Comparison of ENCODE assay signal across 18 cellular contexts in the genomic region with DNA sequence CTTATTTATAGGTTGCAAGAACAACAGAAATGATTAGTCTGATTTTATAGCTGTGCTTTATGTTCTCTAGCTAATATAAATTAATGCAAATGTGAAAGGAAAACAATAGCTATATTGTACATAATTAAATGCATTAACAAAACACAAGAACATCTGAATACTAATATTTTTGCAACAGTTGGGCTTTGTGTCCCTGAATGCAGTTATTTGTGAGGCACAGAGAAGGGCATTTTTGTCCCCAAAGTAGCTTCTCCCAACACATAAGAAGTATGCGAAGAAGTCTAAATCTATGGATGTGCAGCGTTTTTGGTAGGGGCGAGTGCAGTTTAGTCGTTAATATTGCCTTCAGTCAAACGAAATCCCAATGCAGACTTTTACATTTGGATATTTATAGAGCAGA.
"Had no signal": no experiment of that assay in that cellular context is flagged by ENCODE, and none has a peak within 500 bp of the region (broad histone marks: within the 10 kb centered on the region; RNA-seq: fewer than 3 reads in every experiment).

No MANE protein-coding gene starts in this region.

- H3K27me3 ChIP-seq: ascending aorta, right atrium auricular region had no signal

- DNase-seq: activated CD4-positive, alpha-beta T cell treated with anti-CD3 and anti-CD28 coated beads for 1 hour; activated CD4-positive, alpha-beta T cell treated with anti-CD3 and anti-CD28 coated beads, Interleukin-2, amount 50 U/mL, for 48 hours; activated naive CD4-positive, alpha-beta T cell treated with Interleukin-2 at 50 U/mL for 16 hours; naive B cell; SK-N-SH; stimulated activated CD4-positive, alpha-beta T cell treated with anti-CD3 and anti-CD28 coated beads, Interleukin-15, amount 100 ng/mL, for 24 hours; stimulated activated CD4-positive, alpha-beta T cell treated with anti-CD3 and anti-CD28 coated beads, Interleukin-4, amount 100 ng/mL, for 1 hour; T-helper 1 cell; T1000 had no signal

- H3K36me3 ChIP-seq: right atrium auricular region had no signal

- H3K4me3 Mint-ChIP-seq: activated T-helper 17 cell treated with anti-CD3 and anti-CD28 coated beads, Interleukin-2, amount 50 U/mL, for 72 hours; mesothelial cell of epicardium; naive B cell; stimulated activated naive CD8-positive, alpha-beta T cell treated with anti-CD3 and anti-CD28 coated beads, Interleukin-15, Interleukin-2, amounts not matched to agents 100 ng/mL and 50 ng/mL, for 24 hours had no signal

- H3K4me1 Mint-ChIP-seq: mesothelial cell of epicardium had no signal

- ATAC-seq: activated T-helper 17 cell treated with anti-CD3 and anti-CD28 coated beads, Interleukin-2, amount 50 U/mL, for 72 hours; esophagus mucosa had no signal

- H3K9me3 Mint-ChIP-seq: activated T-helper 17 cell treated with anti-CD3 and anti-CD28 coated beads, Interleukin-2, amount 50 U/mL, for 72 hours; mesothelial cell of epicardium; stimulated activated naive CD8-positive, alpha-beta T cell treated with anti-CD3 and anti-CD28 coated beads, Interleukin-15, Interleukin-2, amounts not matched to agents 100 ng/mL and 50 ng/mL, for 24 hours had no signal

- H3K4me2 ChIP-seq: SK-N-SH had no signal

- H3K4me1 ChIP-seq: ascending aorta, right atrium auricular region had no signal

- H2AFZ ChIP-seq: parathyroid adenoma had no signal

- H3K27ac Mint-ChIP-seq: activated T-helper 17 cell treated with anti-CD3 and anti-CD28 coated beads, Interleukin-2, amount 50 U/mL, for 72 hours; mesothelial cell of epicardium had no signal

- H3K27ac ChIP-seq: ascending aorta, parathyroid adenoma, right atrium auricular region, skin epidermis, thoracic aorta had no signal

- H3K9ac ChIP-seq: parathyroid adenoma, SK-N-SH had no signal

- H3K4me3 ChIP-seq: ascending aorta, right atrium auricular region, skin epidermis, thoracic aorta had no signal

- H3K27me3 Mint-ChIP-seq: activated T-helper 17 cell treated with anti-CD3 and anti-CD28 coated beads, Interleukin-2, amount 50 U/mL, for 72 hours; naive B cell; stimulated activated naive CD8-positive, alpha-beta T cell treated with anti-CD3 and anti-CD28 coated beads, Interleukin-15, Interleukin-2, amounts not matched to agents 100 ng/mL and 50 ng/mL, for 24 hours had no signal

- H3K36me3 Mint-ChIP-seq: mesothelial cell of epicardium had no signal

- H3K9me3 ChIP-seq: ascending aorta, right atrium auricular region, SK-N-SH, thoracic aorta had no signal
